ENCODE assay signal across 21 cellular contexts in the genomic region with DNA sequence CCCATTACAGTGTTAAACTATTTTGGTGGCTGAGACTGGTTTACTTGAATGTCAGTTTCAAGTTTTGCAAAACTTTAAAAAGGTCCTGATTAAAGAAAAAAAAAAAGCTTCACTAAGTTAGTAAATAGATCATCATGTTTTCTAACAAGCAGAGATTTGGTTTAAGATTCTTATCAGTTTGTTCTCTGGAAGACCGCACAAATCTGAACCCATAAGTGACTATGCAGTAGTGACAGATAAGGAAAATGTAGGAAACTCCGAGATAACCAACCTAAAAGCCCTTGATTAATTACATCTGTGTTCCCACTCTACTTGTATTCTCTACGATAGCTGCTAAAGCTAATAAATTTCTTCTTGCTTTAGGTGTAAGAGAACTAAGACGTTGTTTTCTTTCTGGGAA.
A peak's percentile ranks its signal among the peaks of the same experiment; 100 is the strongest.
DNase-seq lines count a peak whose midpoint lies in the region; ATAC-seq, FAIRE-seq and TF ChIP-seq lines count a peak whose summit lies in the region.
"Had no signal": no experiment of that assay in that cellular context is flagged by ENCODE, and none has a peak within 500 bp of the region (broad histone marks: within the 10 kb centered on the region; RNA-seq: fewer than 3 reads in every experiment).

No MANE protein-coding gene starts in this region.

- no peak overlapping the region for H3K9ac ChIP-seq in OCI-LY3 (ENCODE audit: low read length)

- H3K27me3 Mint-ChIP-seq in mesothelial cell of epicardium (ENCODE audit: low read depth) = no peaks in the 10 kb centered on the region

- no peak overlapping the region for H3K4me2 ChIP-seq in OCI-LY3 (ENCODE audit: low read length)
- H3K4me2 ChIP-seq: A549, GM23338 had no signal

- H3K27ac Mint-ChIP-seq in mesothelial cell of epicardium = peak overlapping the region; percentile 21
- H3K27ac Mint-ChIP-seq: CD8-positive, alpha-beta T cell; GM23338; H9 had no signal

- no peak for FAIRE-seq in GM12892 (lab: Jason Lieb, UNC)
- FAIRE-seq: A549, GM12878, GM18507 had no signal

- H3K36me3 Mint-ChIP-seq in mesothelial cell of epicardium = no peaks in the 10 kb centered on the region
- H3K36me3 Mint-ChIP-seq: CD8-positive, alpha-beta T cell had no signal

- no peaks in the 10 kb centered on the region for H4K20me1 ChIP-seq in OCI-LY3 (ENCODE audit: insufficient read depth, low read length)

- no peak for ATAC-seq in SK-N-SH treated with all-trans-retinoic acid at 6 μM for 48 hours
- ATAC-seq in foreskin keratinocyte = no peak
- ATAC-seq: A549; CD8-positive, alpha-beta T cell; GM12878; GM23338; HCT116 had no signal

- no peaks in the 10 kb centered on the region for H3K79me2 ChIP-seq in OCI-LY3 (ENCODE audit: low read length)

- DNase-seq in mesothelial cell of epicardium (ENCODE audit: low spot score in 2 of 2, unreplicated experiment in 2 of 2) = no peak
- DNase-seq in NCI-H1694 (lab: John Stamatoyannopoulos, UW) = no peak
- DNase-seq in foreskin keratinocyte = no peak
- DNase-seq in GM12892 (ENCODE audit: insufficient read length) = no peak
- DNase-seq: 8988T; ACHN; C1 segment of cervical spinal cord; Caco-2; CD8-positive, alpha-beta T cell; DMS153; DMS79; EL; GDM1; H9 had no signal

- H2AFZ ChIP-seq in OCI-LY3 (ENCODE audit: low read depth, low read length) = 0 out of 2 replicates have a peak overlapping the region, but pooled peaks have one; percentile 45
- H2AFZ ChIP-seq: GM23338 had no signal

- H3K4me1 ChIP-seq in OCI-LY3 (ENCODE audit: low read length) (no peaks in the 10 kb centered on the region), foreskin keratinocyte (no peaks in the 10 kb centered on the region)
- H3K4me1 ChIP-seq: A549, Caco-2 had no signal

- H3K9me3 ChIP-seq in OCI-LY3 (ENCODE audit: insufficient read depth, low read length) = no peaks in the 10 kb centered on the region
- H3K9me3 ChIP-seq: A549, Caco-2 had no signal

- H3K36me3 ChIP-seq in OCI-LY3 (replicated peaks; ENCODE audit: low read depth, low read length) = no peaks in the 10 kb centered on the region

- H3K27me3 ChIP-seq in OCI-LY3 (ENCODE audit: low read depth, low read length) = no peaks in the 10 kb centered on the region
- H3K27me3 ChIP-seq in foreskin keratinocyte = no peaks in the 10 kb centered on the region

- H3K4me1 Mint-ChIP-seq in mesothelial cell of epicardium = peaks cover 13% of the 10 kb centered on the region
- H3K4me1 Mint-ChIP-seq: GM23338, H9 had no signal

- no peak overlapping the region for H3K27ac ChIP-seq in OCI-LY3 (ENCODE audit: low read length)
- H3K27ac ChIP-seq in foreskin keratinocyte = no peak overlapping the region
- H3K27ac ChIP-seq: A549 had no signal

- TF ChIP-seq POLR2A in GM12892 (IDR thresholded peaks at IDR 0.05; ENCODE audit: low read depth, low read length) = no peak

- no peak for TF ChIP-seq CTCF in OCI-LY3 (IDR thresholded peaks at IDR 0.05; ENCODE audit: low read depth, low read length)
- TF ChIP-seq CTCF in mesothelial cell of epicardium (IDR thresholded peaks at IDR 0.05; ENCODE audit: unreplicated experiment) = no peak
- no peak for TF ChIP-seq CTCF in foreskin keratinocyte (conservative IDR thresholded peaks at IDR 0.05)

- H3K4me3 ChIP-seq in OCI-LY3 (ENCODE audit: low read length) = no peak overlapping the region
- H3K4me3 ChIP-seq: A549, GM12878, GM23338 had no signal

- no peaks in the 10 kb centered on the region for H3K9me3 Mint-ChIP-seq in mesothelial cell of epicardium
- H3K9me3 Mint-ChIP-seq: GM23338, H9 had no signal

- H3K4me3 Mint-ChIP-seq in mesothelial cell of epicardium = no peak overlapping the region
- H3K4me3 Mint-ChIP-seq: CD8-positive, alpha-beta T cell; GM23338; H9 had no signal

TF ChIP-seq in SK-N-SH treated with all-trans-retinoic acid at 6 μM for 48 hours, 23 proteins besides CTCF, POLR2A, EP300 and RAD21:
- TF ChIP-seq TCF4 (CRISPR knock-in tag; IDR thresholded peaks at IDR 0.05; ENCODE audit: borderline replicate concordance) = peak; percentile 41; the same call in 1 of the 2 replicates
- TF ChIP-seq CREB5 (CRISPR knock-in tag; IDR thresholded peaks at IDR 0.05; ENCODE audit: low read depth) = no peak
